1 cellular context compared by ENCODE assay signal in the genomic region with DNA sequence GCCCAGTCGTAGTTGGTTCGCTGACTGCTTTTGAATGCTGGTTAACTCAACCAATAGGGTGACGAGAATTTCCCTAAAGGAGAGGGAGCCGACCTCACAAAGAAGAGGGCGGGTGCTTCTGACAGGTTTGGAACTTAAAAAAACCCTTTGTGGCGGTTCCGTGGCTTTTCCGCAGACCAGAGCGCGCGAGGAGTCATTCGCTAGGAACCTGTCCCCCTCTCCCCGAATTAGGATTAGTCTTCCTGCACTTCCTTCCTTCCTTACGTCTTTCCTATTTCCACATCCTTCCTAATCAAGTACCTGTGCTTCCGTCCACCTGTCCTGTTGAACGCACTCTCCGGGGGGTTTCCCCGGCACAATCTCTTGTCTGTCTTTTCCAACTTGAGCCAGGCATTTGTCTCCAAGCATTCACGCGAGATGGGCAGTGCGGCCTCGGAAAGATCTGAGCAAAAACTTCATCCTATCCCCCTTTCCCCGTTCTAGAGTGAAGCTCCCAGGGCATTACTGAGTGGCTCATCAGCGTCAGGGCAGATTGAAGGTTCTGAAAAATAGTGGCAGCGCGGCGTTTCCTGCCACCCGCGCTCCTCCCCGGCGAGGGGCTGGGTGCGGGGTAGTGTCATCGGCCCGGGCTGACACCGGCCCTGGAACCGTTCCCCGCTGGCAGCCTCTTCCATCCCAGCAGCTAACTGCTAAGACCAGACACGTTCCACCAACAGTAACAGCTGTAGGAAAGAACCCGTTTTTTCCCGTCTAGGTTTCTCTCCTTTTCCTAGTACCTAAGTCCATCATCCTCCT.
TF ChIP-seq lines count a peak whose summit lies in the region.

No MANE protein-coding gene starts in this region.

TF ChIP-seq in HepG2, 621 proteins besides CTCF, POLR2A, EP300 and RAD21 (continued from another document and continues in another):
- no peak for TF ChIP-seq ATF7 (IDR thresholded peaks at IDR 0.05)
- TF ChIP-seq ATF7 (CRISPR knock-in tag; IDR thresholded peaks at IDR 0.05) = no peak
- TF ChIP-seq JUN (CRISPR knock-in tag; IDR thresholded peaks at IDR 0.05) = no peak
- TF ChIP-seq, protein P1, sequence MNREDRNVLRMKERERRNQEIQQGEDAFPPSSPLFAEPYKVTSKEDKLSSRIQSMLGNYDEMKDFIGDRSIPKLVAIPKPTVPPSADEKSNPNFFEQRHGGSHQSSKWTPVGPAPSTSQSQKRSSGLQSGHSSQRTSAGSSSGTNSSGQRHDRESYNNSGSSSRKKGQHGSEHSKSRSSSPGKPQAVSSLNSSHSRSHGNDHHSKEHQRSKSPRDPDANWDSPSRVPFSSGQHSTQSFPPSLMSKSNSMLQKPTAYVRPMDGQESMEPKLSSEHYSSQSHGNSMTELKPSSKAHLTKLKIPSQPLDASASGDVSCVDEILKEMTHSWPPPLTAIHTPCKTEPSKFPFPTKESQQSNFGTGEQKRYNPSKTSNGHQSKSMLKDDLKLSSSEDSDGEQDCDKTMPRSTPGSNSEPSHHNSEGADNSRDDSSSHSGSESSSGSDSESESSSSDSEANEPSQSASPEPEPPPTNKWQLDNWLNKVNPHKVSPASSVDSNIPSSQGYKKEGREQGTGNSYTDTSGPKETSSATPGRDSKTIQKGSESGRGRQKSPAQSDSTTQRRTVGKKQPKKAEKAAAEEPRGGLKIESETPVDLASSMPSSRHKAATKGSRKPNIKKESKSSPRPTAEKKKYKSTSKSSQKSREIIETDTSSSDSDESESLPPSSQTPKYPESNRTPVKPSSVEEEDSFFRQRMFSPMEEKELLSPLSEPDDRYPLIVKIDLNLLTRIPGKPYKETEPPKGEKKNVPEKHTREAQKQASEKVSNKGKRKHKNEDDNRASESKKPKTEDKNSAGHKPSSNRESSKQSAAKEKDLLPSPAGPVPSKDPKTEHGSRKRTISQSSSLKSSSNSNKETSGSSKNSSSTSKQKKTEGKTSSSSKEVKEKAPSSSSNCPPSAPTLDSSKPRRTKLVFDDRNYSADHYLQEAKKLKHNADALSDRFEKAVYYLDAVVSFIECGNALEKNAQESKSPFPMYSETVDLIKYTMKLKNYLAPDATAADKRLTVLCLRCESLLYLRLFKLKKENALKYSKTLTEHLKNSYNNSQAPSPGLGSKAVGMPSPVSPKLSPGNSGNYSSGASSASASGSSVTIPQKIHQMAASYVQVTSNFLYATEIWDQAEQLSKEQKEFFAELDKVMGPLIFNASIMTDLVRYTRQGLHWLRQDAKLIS (CRISPR knock-in tag; IDR thresholded peaks at IDR 0.05) = 0 out of 2 replicates have a peak, but pooled peaks have one; percentile 29
- TF ChIP-seq, protein P2, sequence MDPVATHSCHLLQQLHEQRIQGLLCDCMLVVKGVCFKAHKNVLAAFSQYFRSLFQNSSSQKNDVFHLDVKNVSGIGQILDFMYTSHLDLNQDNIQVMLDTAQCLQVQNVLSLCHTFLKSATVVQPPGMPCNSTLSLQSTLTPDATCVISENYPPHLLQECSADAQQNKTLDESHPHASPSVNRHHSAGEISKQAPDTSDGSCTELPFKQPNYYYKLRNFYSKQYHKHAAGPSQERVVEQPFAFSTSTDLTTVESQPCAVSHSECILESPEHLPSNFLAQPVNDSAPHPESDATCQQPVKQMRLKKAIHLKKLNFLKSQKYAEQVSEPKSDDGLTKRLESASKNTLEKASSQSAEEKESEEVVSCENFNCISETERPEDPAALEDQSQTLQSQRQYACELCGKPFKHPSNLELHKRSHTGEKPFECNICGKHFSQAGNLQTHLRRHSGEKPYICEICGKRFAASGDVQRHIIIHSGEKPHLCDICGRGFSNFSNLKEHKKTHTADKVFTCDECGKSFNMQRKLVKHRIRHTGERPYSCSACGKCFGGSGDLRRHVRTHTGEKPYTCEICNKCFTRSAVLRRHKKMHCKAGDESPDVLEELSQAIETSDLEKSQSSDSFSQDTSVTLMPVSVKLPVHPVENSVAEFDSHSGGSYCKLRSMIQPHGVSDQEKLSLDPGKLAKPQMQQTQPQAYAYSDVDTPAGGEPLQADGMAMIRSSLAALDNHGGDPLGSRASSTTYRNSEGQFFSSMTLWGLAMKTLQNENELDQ (CRISPR knock-in tag; IDR thresholded peaks at IDR 0.05; ENCODE audit: borderline replicate concordance) = no peak
- TF ChIP-seq, protein P3, sequence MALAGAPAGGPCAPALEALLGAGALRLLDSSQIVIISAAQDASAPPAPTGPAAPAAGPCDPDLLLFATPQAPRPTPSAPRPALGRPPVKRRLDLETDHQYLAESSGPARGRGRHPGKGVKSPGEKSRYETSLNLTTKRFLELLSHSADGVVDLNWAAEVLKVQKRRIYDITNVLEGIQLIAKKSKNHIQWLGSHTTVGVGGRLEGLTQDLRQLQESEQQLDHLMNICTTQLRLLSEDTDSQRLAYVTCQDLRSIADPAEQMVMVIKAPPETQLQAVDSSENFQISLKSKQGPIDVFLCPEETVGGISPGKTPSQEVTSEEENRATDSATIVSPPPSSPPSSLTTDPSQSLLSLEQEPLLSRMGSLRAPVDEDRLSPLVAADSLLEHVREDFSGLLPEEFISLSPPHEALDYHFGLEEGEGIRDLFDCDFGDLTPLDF (CRISPR knock-in tag; IDR thresholded peaks at IDR 0.05) = no peak; the same call in 1 of the 2 replicates
- peak; percentile 16; the same call in 1 of the 2 replicates for TF ChIP-seq MXD4 (CRISPR knock-in tag; IDR thresholded peaks at IDR 0.05)
- no peak for TF ChIP-seq JDP2 (CRISPR knock-in tag; IDR thresholded peaks at IDR 0.05; ENCODE audit: borderline replicate concordance)
- TF ChIP-seq CCAR2 (optimal IDR thresholded peaks at IDR 0.05; ENCODE audit: low read depth, low read length) = no peak
- TF ChIP-seq ZNF224 (CRISPR knock-in tag; IDR thresholded peaks at IDR 0.05) = peak; percentile 31; the same call in 1 of the 2 replicates
- no peak for TF ChIP-seq ZNF773 (CRISPR knock-in tag; IDR thresholded peaks at IDR 0.05; ENCODE audit: borderline replicate concordance)
- TF ChIP-seq, protein P4, sequence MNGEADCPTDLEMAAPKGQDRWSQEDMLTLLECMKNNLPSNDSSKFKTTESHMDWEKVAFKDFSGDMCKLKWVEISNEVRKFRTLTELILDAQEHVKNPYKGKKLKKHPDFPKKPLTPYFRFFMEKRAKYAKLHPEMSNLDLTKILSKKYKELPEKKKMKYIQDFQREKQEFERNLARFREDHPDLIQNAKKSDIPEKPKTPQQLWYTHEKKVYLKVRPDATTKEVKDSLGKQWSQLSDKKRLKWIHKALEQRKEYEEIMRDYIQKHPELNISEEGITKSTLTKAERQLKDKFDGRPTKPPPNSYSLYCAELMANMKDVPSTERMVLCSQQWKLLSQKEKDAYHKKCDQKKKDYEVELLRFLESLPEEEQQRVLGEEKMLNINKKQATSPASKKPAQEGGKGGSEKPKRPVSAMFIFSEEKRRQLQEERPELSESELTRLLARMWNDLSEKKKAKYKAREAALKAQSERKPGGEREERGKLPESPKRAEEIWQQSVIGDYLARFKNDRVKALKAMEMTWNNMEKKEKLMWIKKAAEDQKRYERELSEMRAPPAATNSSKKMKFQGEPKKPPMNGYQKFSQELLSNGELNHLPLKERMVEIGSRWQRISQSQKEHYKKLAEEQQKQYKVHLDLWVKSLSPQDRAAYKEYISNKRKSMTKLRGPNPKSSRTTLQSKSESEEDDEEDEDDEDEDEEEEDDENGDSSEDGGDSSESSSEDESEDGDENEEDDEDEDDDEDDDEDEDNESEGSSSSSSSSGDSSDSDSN (CRISPR knock-in tag; IDR thresholded peaks at IDR 0.05) = peak; percentile 64
- no peak for TF ChIP-seq ZNF780A (CRISPR knock-in tag; IDR thresholded peaks at IDR 0.05)
- TF ChIP-seq DBP (CRISPR knock-in tag; IDR thresholded peaks at IDR 0.05; ENCODE audit: not compliant biosample characterization) = no peak
- TF ChIP-seq KDM5A (IDR thresholded peaks at IDR 0.05; ENCODE audit: borderline replicate concordance, low read length) = no peak; the same call in 1 of the 2 replicates
- peak; percentile 32; the same call in 1 of the 2 replicates for TF ChIP-seq ZFX (CRISPR knock-in tag; IDR thresholded peaks at IDR 0.05; ENCODE audit: low read depth)
- TF ChIP-seq ZNF737 (CRISPR knock-in tag; IDR thresholded peaks at IDR 0.05; ENCODE audit: borderline replicate concordance) = no peak
- no peak for TF ChIP-seq NR2C2 (CRISPR knock-in tag; IDR thresholded peaks at IDR 0.05; ENCODE audit: borderline replicate concordance)
- peak; percentile 99 for TF ChIP-seq NFYC (CRISPR knock-in tag; IDR thresholded peaks at IDR 0.05)
- no peak for TF ChIP-seq SMARCE1 (IDR thresholded peaks at IDR 0.05; ENCODE audit: borderline replicate concordance)
- TF ChIP-seq MATR3 (CRISPR knock-in tag; IDR thresholded peaks at IDR 0.05) = no peak
- TF ChIP-seq, protein P5, sequence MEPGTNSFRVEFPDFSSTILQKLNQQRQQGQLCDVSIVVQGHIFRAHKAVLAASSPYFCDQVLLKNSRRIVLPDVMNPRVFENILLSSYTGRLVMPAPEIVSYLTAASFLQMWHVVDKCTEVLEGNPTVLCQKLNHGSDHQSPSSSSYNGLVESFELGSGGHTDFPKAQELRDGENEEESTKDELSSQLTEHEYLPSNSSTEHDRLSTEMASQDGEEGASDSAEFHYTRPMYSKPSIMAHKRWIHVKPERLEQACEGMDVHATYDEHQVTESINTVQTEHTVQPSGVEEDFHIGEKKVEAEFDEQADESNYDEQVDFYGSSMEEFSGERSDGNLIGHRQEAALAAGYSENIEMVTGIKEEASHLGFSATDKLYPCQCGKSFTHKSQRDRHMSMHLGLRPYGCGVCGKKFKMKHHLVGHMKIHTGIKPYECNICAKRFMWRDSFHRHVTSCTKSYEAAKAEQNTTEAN (CRISPR knock-in tag; conservative IDR thresholded peaks at IDR 0.05) = no peak
- no peak for TF ChIP-seq ZNF264 (CRISPR knock-in tag; IDR thresholded peaks at IDR 0.05)
- no peak for TF ChIP-seq KAT8 (CRISPR knock-in tag; IDR thresholded peaks at IDR 0.05)
- no peak for TF ChIP-seq SP1 (IDR thresholded peaks at IDR 0.05)
- 0 out of 2 replicates have a peak, but pooled peaks have one; percentile 5 for TF ChIP-seq SP1 (CRISPR knock-in tag; IDR thresholded peaks at IDR 0.05)
- 0 out of 2 replicates have a peak, but pooled peaks have one; percentile 33 for TF ChIP-seq REXO4 (CRISPR knock-in tag; IDR thresholded peaks at IDR 0.05; ENCODE audit: borderline replicate concordance)
- TF ChIP-seq ATF1 (CRISPR knock-in tag; IDR thresholded peaks at IDR 0.05) = no peak; the same call in 1 of the 2 replicates
- peak; percentile 93 for TF ChIP-seq THAP11 (CRISPR knock-in tag; IDR thresholded peaks at IDR 0.05)
- peak; percentile 77 for TF ChIP-seq CREB1 (IDR thresholded peaks at IDR 0.05)
- peak; percentile 88 for TF ChIP-seq CREB1 (CRISPR knock-in tag; IDR thresholded peaks at IDR 0.05)
- TF ChIP-seq ZNF253 (CRISPR knock-in tag; IDR thresholded peaks at IDR 0.05; ENCODE audit: borderline replicate concordance) = no peak; the same call in 1 of the 2 replicates
- no peak; the same call in 1 of the 2 replicates for TF ChIP-seq AHR (CRISPR knock-in tag; IDR thresholded peaks at IDR 0.05)
- no peak for TF ChIP-seq PHB2 (IDR thresholded peaks at IDR 0.05; ENCODE audit: partially characterized antibody)
- peak; percentile 72 for TF ChIP-seq CHD2 (IDR thresholded peaks at IDR 0.05; ENCODE audit: low read depth, low read length)
- TF ChIP-seq, protein P6, sequence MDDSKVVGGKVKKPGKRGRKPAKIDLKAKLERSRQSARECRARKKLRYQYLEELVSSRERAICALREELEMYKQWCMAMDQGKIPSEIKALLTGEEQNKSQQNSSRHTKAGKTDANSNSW (CRISPR knock-in tag; IDR thresholded peaks at IDR 0.05; ENCODE audit: borderline replicate concordance) = no peak
- TF ChIP-seq SIN3A (IDR thresholded peaks at IDR 0.05; ENCODE audit: borderline replicate concordance, low read depth, low read length) = no peak
- no peak for TF ChIP-seq BRCA1 (CRISPR knock-in tag; IDR thresholded peaks at IDR 0.05)
- no peak for TF ChIP-seq HMGA1 (CRISPR knock-in tag; conservative IDR thresholded peaks at IDR 0.05)
- TF ChIP-seq ZNF549 (CRISPR knock-in tag; IDR thresholded peaks at IDR 0.05) = no peak
- no peak for TF ChIP-seq IRF9 (CRISPR knock-in tag; IDR thresholded peaks at IDR 0.05; ENCODE audit: borderline replicate concordance)
- no peak for TF ChIP-seq RARG (CRISPR knock-in tag; IDR thresholded peaks at IDR 0.05; ENCODE audit: low read depth)
- TF ChIP-seq ARID4A (CRISPR knock-in tag; IDR thresholded peaks at IDR 0.05; ENCODE audit: borderline replicate concordance) = peak; percentile 79
